ENCODE assay signal across 21 cellular contexts in the genomic region with DNA sequence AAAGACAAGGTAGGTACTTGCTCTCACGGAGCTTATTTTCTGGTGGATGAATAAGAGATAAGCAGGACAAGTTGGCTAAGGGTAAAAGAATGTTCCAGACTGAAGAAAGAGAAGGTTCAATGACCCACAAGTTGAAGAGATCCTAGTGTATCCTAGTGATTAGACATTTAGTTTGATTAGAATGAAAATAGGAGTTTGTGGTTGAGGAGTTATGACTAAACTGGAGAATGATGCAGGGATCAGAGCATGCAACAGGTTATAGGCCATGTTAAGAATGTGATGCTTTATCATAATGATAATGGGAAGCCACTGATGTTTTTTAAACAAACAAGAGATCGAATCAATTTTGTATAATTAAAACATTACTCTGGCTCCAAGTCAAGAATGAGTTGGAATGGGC.
"Had no signal": no experiment of that assay in that cellular context is flagged by ENCODE, and none has a peak within 500 bp of the region (broad histone marks: within the 10 kb centered on the region; RNA-seq: fewer than 3 reads in every experiment).

No MANE protein-coding gene starts in this region.

- H3K36me3 ChIP-seq: esophagus squamous epithelium, neutrophil, spleen, tibial artery, upper lobe of left lung, vagina had no signal

- H3K4me1 Mint-ChIP-seq: naive thymus-derived CD8-positive, alpha-beta T cell; stimulated activated memory B cell treated with anti-CD40 and anti-IgM and Interleukin-4, amounts not matched to agents 10 μg/mL and 1 μg/mL and 100 μg/mL, for 72 hours had no signal

- H3K4me3 ChIP-seq: esophagus squamous epithelium, hepatocyte, mucosa of descending colon, spleen, tibial artery, upper lobe of left lung, vagina had no signal

- H3K27me3 ChIP-seq: esophagus squamous epithelium, hepatocyte, neutrophil, spleen, tibial artery, upper lobe of left lung, vagina had no signal

- ATAC-seq: left lobe of liver; mucosa of descending colon; naive thymus-derived CD8-positive, alpha-beta T cell; sciatic nerve; stimulated activated memory B cell treated with anti-CD40 and anti-IgM and Interleukin-4, amounts not matched to agents 10 μg/mL and 1 μg/mL and 100 μg/mL, for 72 hours had no signal

- H3K4me1 ChIP-seq: esophagus squamous epithelium, spleen, upper lobe of left lung, vagina had no signal

- H3K27ac ChIP-seq: esophagus squamous epithelium, hepatocyte, neutrophil, spleen, tibial artery, upper lobe of left lung, vagina had no signal

- H3K4me3 Mint-ChIP-seq: dendritic cell treated with granulocyte-macrophage colony-stimulating factor and Interleukin-4, amounts not matched to agents 40 ng/mL and 50 ng/mL, for 4 days; naive thymus-derived CD8-positive, alpha-beta T cell; stimulated activated memory B cell treated with anti-CD40 and anti-IgM and Interleukin-4, amounts not matched to agents 10 μg/mL and 1 μg/mL and 100 μg/mL, for 72 hours; stimulated activated naive CD8-positive, alpha-beta T cell treated with anti-CD3 and anti-CD28 coated beads, Interleukin-15, Interleukin-2, amounts not matched to agents 100 ng/mL and 50 ng/mL, for 24 hours had no signal

- H3K9me3 Mint-ChIP-seq: stimulated activated naive CD8-positive, alpha-beta T cell treated with anti-CD3 and anti-CD28 coated beads, Interleukin-15, Interleukin-2, amounts not matched to agents 100 ng/mL and 50 ng/mL, for 24 hours had no signal

- DNase-seq: esophagus squamous epithelium; foreskin melanocyte; head of caudate nucleus; mammary epithelial cell; mucosa of descending colon; naive thymus-derived CD8-positive, alpha-beta T cell; posterior cingulate gyrus; spleen; stimulated activated CD4-positive, alpha-beta T cell treated with anti-CD3 and anti-CD28 coated beads, Interleukin-15, amount 100 ng/mL, for 24 hours; stimulated activated CD4-positive, alpha-beta T cell treated with anti-CD3 and anti-CD28 coated beads, Interleukin-1b, Interleukin-23, amount 100 ng/mL, for 48 hours; stimulated activated CD4-positive, alpha-beta T cell treated with anti-CD3 and anti-CD28 coated beads, Interleukin-4, amount 100 ng/mL, for 24 hours; tibial artery; upper lobe of left lung had no signal

- H3K9me3 ChIP-seq: esophagus squamous epithelium, mucosa of descending colon, neutrophil, spleen, tibial artery, upper lobe of left lung, vagina had no signal

- H3K27ac Mint-ChIP-seq: dendritic cell treated with granulocyte-macrophage colony-stimulating factor and Interleukin-4, amounts not matched to agents 40 ng/mL and 50 ng/mL, for 4 days; naive thymus-derived CD8-positive, alpha-beta T cell; stimulated activated memory B cell treated with anti-CD40 and anti-IgM and Interleukin-4, amounts not matched to agents 10 μg/mL and 1 μg/mL and 100 μg/mL, for 72 hours; stimulated activated naive CD8-positive, alpha-beta T cell treated with anti-CD3 and anti-CD28 coated beads, Interleukin-15, Interleukin-2, amounts not matched to agents 100 ng/mL and 50 ng/mL, for 24 hours had no signal

- H3K36me3 Mint-ChIP-seq: naive thymus-derived CD8-positive, alpha-beta T cell; stimulated activated memory B cell treated with anti-CD40 and anti-IgM and Interleukin-4, amounts not matched to agents 10 μg/mL and 1 μg/mL and 100 μg/mL, for 72 hours had no signal
